Comparison of ENCODE assay signal across 14 cellular contexts in genomic region chr10:95202865-95203264, GRCh38. TPM values are rescaled to one million over a fixed set of nuclear protein-coding genes. Genes with fewer than 3 reads are reported as not detected.
"Had no signal": no experiment of that assay in that cellular context is flagged by ENCODE, and none has a peak within 500 bp of the region (broad histone marks: within the 10 kb centered on the region; RNA-seq: fewer than 3 reads in every experiment).

No MANE protein-coding gene starts in this region.

RNA-seq across cellular contexts. Expression of gene ACSM6, which starts 8.8 kb away (rescaled TPM):
- total RNA-seq: activated B cell treated with CpG ODN at 0.5 μM for 24 hours; activated CD4-positive, alpha-beta memory T cell treated with anti-CD3 and anti-CD28 coated beads for 36 hours; activated CD4-positive, alpha-beta memory T cell treated with anti-CD3 and anti-CD28 coated beads, Interleukin-2, amount 10 ng/mL, durations not matched to agents 7 days and 5 days; activated CD4-positive, alpha-beta T cell treated with anti-CD3 and anti-CD28 coated beads for 36 hours; activated CD4-positive, alpha-beta T cell treated with anti-CD3 and anti-CD28 coated beads, Interleukin-2, amount 10 ng/mL, durations not matched to agents 24 days and 14 days; activated CD4-positive, alpha-beta T cell treated with anti-CD3 and anti-CD28 coated beads, Interleukin-2, amount 10 ng/mL, durations not matched to agents 7 days and 5 days; activated CD8-positive, alpha-beta memory T cell treated with anti-CD3 and anti-CD28 coated beads for 36 hours; activated CD8-positive, alpha-beta memory T cell treated with anti-CD3 and anti-CD28 coated beads, Interleukin-2, amount 10 ng/mL, durations not matched to agents 7 days and 5 days; activated CD8-positive, alpha-beta T cell treated with anti-CD3 and anti-CD28 coated beads for 36 hours; activated CD8-positive, alpha-beta T cell treated with anti-CD3 and anti-CD28 coated beads, Interleukin-2, amount 10 ng/mL, durations not matched to agents 7 days and 5 days; T-helper 1 cell treated with Interleukin-12 subunit alpha and Interleukin-12 subunit beta and Interleukin-4 antibody, amounts not matched to agents 30 ng/mL and 1 ng/mL, for 36 hours; T-helper 17 cell; T-helper 2 cell treated with Interferon-gamma antibody and Interleukin-4, amounts not matched to agents 100 ng/mL and 5 ng/mL, for 36 hours; WTC11 had no signal
